ENCODE assay signal across 1 cellular context in the genomic region with DNA sequence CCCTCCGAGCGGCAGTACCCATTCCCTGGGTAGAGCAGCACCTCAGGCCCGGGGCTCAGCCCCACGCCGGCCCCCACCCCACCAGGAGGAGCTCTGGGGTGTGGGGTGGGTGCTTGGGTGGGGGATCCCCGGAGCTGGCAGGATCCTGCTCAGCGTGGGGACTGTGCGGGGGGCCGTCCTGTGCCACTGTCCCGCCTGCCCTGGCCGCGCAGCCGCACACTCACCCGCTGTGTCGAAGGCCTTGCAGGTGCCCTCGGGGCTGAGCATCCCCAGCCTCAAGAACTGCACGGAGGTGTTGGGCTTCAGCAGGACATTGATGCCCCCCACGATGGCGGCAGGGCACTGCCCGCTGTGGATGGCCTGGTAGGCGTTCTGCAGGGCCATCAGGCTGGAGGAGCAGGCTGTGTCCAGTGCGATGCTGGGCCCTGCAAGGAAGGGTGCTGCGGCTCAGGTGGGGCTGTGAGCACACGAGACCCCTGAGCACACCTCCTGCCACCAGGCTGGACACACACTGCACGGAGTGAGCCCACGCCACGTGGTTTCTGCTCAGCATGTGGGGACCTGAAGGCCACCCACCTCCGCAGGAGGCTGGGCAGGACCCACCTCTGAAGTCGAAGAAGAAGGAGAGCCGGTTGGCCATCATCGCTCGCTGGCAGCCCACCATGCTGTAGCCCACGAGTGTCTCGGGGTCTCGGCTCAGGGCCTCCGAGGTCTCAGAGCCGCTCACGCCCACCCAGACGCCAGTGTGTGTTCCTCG.
TF ChIP-seq lines count a peak whose summit lies in the region.

No MANE protein-coding gene starts in this region.

TF ChIP-seq in GM12878, 131 proteins besides CTCF, POLR2A, EP300 and RAD21:
- TF ChIP-seq, protein P1, sequence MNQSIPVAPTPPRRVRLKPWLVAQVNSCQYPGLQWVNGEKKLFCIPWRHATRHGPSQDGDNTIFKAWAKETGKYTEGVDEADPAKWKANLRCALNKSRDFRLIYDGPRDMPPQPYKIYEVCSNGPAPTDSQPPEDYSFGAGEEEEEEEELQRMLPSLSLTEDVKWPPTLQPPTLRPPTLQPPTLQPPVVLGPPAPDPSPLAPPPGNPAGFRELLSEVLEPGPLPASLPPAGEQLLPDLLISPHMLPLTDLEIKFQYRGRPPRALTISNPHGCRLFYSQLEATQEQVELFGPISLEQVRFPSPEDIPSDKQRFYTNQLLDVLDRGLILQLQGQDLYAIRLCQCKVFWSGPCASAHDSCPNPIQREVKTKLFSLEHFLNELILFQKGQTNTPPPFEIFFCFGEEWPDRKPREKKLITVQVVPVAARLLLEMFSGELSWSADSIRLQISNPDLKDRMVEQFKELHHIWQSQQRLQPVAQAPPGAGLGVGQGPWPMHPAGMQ (IDR thresholded peaks at IDR 0.05; ENCODE audit: borderline replicate concordance): no peak
- no peak for TF ChIP-seq ZZZ3 (IDR thresholded peaks at IDR 0.05; ENCODE audit: control insufficient read depth, insufficient read length, low read depth)
- no peak for TF ChIP-seq IKZF2 (IDR thresholded peaks at IDR 0.05)
- no peak for TF ChIP-seq RBBP5 (conservative IDR thresholded peaks at IDR 0.05)
- no peak for TF ChIP-seq SREBF1 (IDR thresholded peaks at IDR 0.05; ENCODE audit: low read length)
- no peak for TF ChIP-seq ETV6 (conservative IDR thresholded peaks at IDR 0.05 in 1 of 2, IDR thresholded peaks at IDR 0.05 in 1 of 2; ENCODE audit: borderline replicate concordance in 1 of 2, low read depth in 1 of 2)
- no peak for TF ChIP-seq NFIC (IDR thresholded peaks at IDR 0.05; ENCODE audit: low read depth, low read length)
- no peak for TF ChIP-seq BACH1 (IDR thresholded peaks at IDR 0.05; ENCODE audit: borderline replicate concordance)
- TF ChIP-seq CEBPB (IDR thresholded peaks at IDR 0.05; ENCODE audit: borderline replicate concordance in 1 of 2, low read depth in 2 of 2, low read length in 2 of 2): no peak
- no peak for TF ChIP-seq MXI1 (IDR thresholded peaks at IDR 0.05; ENCODE audit: low read depth, low read length)
- TF ChIP-seq TCF12 (IDR thresholded peaks at IDR 0.05; ENCODE audit: low read depth, low read length): no peak
- TF ChIP-seq ATF7 (IDR thresholded peaks at IDR 0.05; ENCODE audit: low read depth): no peak
